In the genomic region with DNA sequence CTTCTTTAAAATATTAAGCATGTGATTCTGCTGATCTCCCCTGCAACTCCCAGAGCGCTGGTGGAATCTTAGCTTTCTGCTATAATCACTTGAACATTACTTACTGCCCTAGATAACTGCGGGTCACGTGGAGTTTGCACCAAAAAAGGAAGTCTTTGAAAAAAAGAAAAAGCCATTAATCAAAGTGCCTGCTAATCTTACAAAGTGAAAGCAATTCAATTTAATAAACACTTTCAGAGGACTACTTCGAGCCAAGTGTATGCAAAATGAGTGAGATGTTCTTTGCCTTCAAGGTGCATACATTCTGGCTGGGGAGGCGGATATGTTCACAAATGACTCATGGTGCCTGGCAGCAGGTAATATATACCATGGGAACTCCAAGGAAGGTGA, we compare ENCODE assay signal across 9 cellular contexts.
DNase-seq lines count a peak whose midpoint lies in the region; ATAC-seq and TF ChIP-seq lines count a peak whose summit lies in the region.
"Had no signal": no experiment of that assay in that cellular context is flagged by ENCODE, and none has a peak within 500 bp of the region (broad histone marks: within the 10 kb centered on the region; RNA-seq: fewer than 3 reads in every experiment).

No MANE protein-coding gene starts in this region.

- peak overlapping the region; percentile 89 for H3K4me2 ChIP-seq in neural progenitor cell

- intact Hi-C loops in Calu3 (cut with micrococcal nuclease; ENCODE audit: unreplicated experiment), result no loop called here

- H3K27me3 ChIP-seq in neural progenitor cell, result no peaks in the 10 kb centered on the region

- H4K20me1 ChIP-seq in neural progenitor cell (ENCODE audit: low read depth), result no peaks in the 10 kb centered on the region

- TF ChIP-seq CTCF in Calu3 (IDR thresholded peaks at IDR 0.05; ENCODE audit: unreplicated experiment), result no peak
- no peak for TF ChIP-seq CTCF in neural progenitor cell (IDR thresholded peaks at IDR 0.05)

- H3K36me3 Mint-ChIP-seq in Calu3 (ENCODE audit: insufficient read depth, unreplicated experiment), result peaks cover 8% of the 10 kb centered on the region
- no peaks in the 10 kb centered on the region for H3K36me3 Mint-ChIP-seq in effector memory CD8-positive, alpha-beta T cell (ENCODE audit: insufficient read depth)
- H3K36me3 Mint-ChIP-seq in neural progenitor cell, result peaks cover 2% of the 10 kb centered on the region

- H3K9me3 ChIP-seq in neural progenitor cell (ENCODE audit: low read depth), result no peaks in the 10 kb centered on the region

- ATAC-seq in effector memory CD8-positive, alpha-beta T cell (replicated peaks), result peak; percentile 72
- ATAC-seq in GM21360 (IDR thresholded peaks at IDR 0.05; ENCODE audit: unreplicated experiment), result no peak
- no peak for ATAC-seq in GM21737 (IDR thresholded peaks at IDR 0.05; ENCODE audit: unreplicated experiment)
- ATAC-seq: HCT116 had no signal

- CTCF ChIA-PET in Calu3 (lab: Charles Lee), result no interaction called here

- no peaks in the 10 kb centered on the region for H3K36me3 ChIP-seq in neural progenitor cell

- H3K27me3 Mint-ChIP-seq in Calu3 (ENCODE audit: unreplicated experiment), result peaks cover 48% of the 10 kb centered on the region
- peaks cover 37 to 39% of the 10 kb centered on the region in 2 donors for H3K27me3 Mint-ChIP-seq in effector memory CD8-positive, alpha-beta T cell
- peaks cover 6% of the 10 kb centered on the region for H3K27me3 Mint-ChIP-seq in neural progenitor cell (ENCODE audit: insufficient read depth, low read depth)

- H3K4me3 ChIP-seq in neural progenitor cell, result peak overlapping the region; percentile 59

- no TSS peak for BruUV-seq in Calu3 (replicated peaks; lab: Mats Ljungman, UMichigan)

- peaks cover 11% of the 10 kb centered on the region for H3F3A ChIP-seq in neural progenitor cell (ENCODE audit: low read depth)

- H3K79me2 ChIP-seq in neural progenitor cell (ENCODE audit: low read depth), result no peaks in the 10 kb centered on the region

- peak overlapping the region; percentile 74 for H3K4me3 Mint-ChIP-seq in Calu3 (ENCODE audit: low read depth, unreplicated experiment)
- peak overlapping the region; percentile 82 to 89 for H3K4me3 Mint-ChIP-seq in effector memory CD8-positive, alpha-beta T cell
- peak overlapping the region; percentile 92 for H3K4me3 Mint-ChIP-seq in neural progenitor cell

- H3K27ac Mint-ChIP-seq in Calu3 (ENCODE audit: unreplicated experiment) (no peak overlapping the region), neural progenitor cell (peak overlapping the region; percentile 100)
- peak overlapping the region; percentile 42 to 77 for H3K27ac Mint-ChIP-seq in effector memory CD8-positive, alpha-beta T cell

- H3K9ac ChIP-seq in neural progenitor cell, result no peak overlapping the region

- peaks cover 29% of the 10 kb centered on the region for H3K4me1 ChIP-seq in neural progenitor cell

- H3K9me3 Mint-ChIP-seq in Calu3 (ENCODE audit: low read depth, unreplicated experiment) (no peaks in the 10 kb centered on the region), neural progenitor cell (peaks cover 5% of the 10 kb centered on the region)
- H3K9me3 Mint-ChIP-seq in effector memory CD8-positive, alpha-beta T cell, result no peaks in the 10 kb centered on the region

- peaks cover 20% of the 10 kb centered on the region for H3K4me1 Mint-ChIP-seq in Calu3 (ENCODE audit: low read depth, unreplicated experiment)
- peaks cover 14 to 15% of the 10 kb centered on the region in 2 donors for H3K4me1 Mint-ChIP-seq in effector memory CD8-positive, alpha-beta T cell (ENCODE audit: low read depth in 2 of 2)
- peaks cover 58% of the 10 kb centered on the region for H3K4me1 Mint-ChIP-seq in neural progenitor cell

- no peak overlapping the region for H3K27ac ChIP-seq in neural progenitor cell

- H2AFZ ChIP-seq in neural progenitor cell (replicated peaks), result peak overlapping the region; percentile 98

- DNase-seq in Calu3, result no peak
- peak; percentile 74 for DNase-seq in NOMO-1 treated with DMSO at 0.1 percent for 48 hours (lab: John Stamatoyannopoulos, UW; ENCODE audit: unreplicated experiment)
- peak in 1 of 3 experiments; percentile 4 for DNase-seq in effector memory CD8-positive, alpha-beta T cell
- no peak for DNase-seq in neural progenitor cell (ENCODE audit: low spot score)
- DNase-seq in islet precursor cell, result no peak
- DNase-seq in stimulated activated CD4-positive, alpha-beta T cell treated with anti-CD3 and anti-CD28 coated beads, Interleukin-12 subunit alpha, Interleukin-12 subunit beta, amount 100 ng/mL, for 4 hours, result no peak
